In the genomic region with DNA sequence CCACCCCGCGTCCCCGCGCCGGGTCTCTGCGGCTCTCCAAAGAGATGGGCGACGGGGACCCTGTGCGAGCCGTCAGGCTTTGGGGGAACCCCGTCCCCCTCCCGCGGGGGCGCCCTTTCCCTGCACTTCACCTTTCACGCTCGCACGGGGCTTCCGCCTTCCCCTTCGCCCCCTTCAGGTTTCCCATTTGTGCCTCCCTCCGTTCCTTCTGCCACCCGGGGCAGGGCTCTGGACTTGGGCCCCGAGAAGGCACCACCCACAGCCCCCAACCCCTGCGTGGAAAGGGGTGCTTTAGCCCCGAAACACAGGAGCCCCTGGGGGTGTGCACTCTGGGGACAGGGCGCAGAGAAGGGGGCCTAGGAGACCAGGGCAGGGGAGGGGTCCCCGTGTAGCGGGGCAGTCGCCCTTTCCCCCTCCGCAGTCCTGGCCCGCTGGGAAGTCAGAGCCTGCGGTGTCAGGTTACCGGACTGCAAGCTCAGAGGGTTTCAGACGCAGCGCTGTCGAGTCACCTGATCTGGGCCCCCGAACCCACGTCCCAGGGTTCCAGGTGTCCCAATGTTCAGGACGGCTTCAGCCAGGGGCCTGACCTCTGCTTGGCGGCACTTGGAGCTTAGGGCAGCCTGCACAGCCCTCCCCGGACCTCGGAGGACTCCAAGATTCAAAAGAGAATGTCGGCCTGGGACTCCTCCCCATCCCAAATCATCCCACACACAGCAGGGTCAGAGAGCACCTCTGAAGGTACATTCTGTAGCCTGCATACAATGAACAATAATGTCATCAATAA, we compare ENCODE assay signal across 1 cellular context.
TF ChIP-seq lines count a peak whose summit lies in the region.

No MANE protein-coding gene starts in this region.

TF ChIP-seq in GM23338, 12 proteins besides CTCF, POLR2A, EP300 and RAD21 (continued from another document):
- TF ChIP-seq, protein P1, sequence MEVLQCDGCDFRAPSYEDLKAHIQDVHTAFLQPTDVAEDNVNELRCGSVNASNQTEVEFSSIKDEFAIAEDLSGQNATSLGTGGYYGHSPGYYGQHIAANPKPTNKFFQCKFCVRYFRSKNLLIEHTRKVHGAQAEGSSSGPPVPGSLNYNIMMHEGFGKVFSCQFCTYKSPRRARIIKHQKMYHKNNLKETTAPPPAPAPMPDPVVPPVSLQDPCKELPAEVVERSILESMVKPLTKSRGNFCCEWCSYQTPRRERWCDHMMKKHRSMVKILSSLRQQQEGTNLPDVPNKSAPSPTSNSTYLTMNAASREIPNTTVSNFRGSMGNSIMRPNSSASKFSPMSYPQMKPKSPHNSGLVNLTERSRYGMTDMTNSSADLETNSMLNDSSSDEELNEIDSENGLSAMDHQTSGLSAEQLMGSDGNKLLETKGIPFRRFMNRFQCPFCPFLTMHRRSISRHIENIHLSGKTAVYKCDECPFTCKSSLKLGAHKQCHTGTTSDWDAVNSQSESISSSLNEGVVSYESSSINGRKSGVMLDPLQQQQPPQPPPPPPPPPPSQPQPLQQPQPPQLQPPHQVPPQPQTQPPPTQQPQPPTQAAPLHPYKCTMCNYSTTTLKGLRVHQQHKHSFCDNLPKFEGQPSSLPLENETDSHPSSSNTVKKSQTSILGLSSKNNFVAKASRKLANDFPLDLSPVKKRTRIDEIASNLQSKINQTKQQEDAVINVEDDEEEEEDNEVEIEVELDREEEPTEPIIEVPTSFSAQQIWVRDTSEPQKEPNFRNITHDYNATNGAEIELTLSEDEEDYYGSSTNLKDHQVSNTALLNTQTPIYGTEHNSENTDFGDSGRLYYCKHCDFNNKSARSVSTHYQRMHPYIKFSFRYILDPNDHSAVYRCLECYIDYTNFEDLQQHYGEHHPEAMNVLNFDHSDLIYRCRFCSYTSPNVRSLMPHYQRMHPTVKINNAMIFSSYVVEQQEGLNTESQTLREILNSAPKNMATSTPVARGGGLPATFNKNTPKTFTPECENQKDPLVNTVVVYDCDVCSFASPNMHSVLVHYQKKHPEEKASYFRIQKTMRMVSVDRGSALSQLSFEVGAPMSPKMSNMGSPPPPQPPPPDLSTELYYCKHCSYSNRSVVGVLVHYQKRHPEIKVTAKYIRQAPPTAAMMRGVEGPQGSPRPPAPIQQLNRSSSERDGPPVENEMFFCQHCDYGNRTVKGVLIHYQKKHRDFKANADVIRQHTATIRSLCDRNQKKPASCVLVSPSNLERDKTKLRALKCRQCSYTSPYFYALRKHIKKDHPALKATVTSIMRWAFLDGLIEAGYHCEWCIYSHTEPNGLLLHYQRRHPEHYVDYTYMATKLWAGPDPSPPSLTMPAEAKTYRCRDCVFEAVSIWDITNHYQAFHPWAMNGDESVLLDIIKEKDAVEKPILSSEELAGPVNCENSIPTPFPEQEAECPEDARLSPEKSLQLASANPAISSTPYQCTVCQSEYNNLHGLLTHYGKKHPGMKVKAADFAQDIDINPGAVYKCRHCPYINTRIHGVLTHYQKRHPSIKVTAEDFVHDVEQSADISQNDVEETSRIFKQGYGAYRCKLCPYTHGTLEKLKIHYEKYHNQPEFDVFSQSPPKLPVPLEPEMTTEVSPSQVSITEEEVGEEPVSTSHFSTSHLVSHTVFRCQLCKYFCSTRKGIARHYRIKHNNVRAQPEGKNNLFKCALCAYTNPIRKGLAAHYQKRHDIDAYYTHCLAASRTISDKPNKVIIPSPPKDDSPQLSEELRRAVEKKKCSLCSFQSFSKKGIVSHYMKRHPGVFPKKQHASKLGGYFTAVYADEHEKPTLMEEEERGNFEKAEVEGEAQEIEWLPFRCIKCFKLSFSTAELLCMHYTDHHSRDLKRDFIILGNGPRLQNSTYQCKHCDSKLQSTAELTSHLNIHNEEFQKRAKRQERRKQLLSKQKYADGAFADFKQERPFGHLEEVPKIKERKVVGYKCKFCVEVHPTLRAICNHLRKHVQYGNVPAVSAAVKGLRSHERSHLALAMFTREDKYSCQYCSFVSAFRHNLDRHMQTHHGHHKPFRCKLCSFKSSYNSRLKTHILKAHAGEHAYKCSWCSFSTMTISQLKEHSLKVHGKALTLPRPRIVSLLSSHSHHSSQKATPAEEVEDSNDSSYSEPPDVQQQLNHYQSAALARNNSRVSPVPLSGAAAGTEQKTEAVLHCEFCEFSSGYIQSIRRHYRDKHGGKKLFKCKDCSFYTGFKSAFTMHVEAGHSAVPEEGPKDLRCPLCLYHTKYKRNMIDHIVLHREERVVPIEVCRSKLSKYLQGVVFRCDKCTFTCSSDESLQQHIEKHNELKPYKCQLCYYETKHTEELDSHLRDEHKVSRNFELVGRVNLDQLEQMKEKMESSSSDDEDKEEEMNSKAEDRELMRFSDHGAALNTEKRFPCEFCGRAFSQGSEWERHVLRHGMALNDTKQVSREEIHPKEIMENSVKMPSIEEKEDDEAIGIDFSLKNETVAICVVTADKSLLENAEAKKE (CRISPR knock-in tag; IDR thresholded peaks at IDR 0.05): peak; percentile 97
- TF ChIP-seq CREB1 (CRISPR knock-in tag; IDR thresholded peaks at IDR 0.05; ENCODE audit: low read depth): peak; percentile 36; the same call in 1 of the 2 replicates
- peak; percentile 81 for TF ChIP-seq POLR2AphosphoS5 (IDR thresholded peaks at IDR 0.05; ENCODE audit: low read depth)
